ENCODE assay signal across 10 cellular contexts in genomic region chr11:44566559-44566949, GRCh38. TPM values are rescaled to one million over a fixed set of nuclear protein-coding genes. Genes with fewer than 3 reads are reported as not detected.
A peak's percentile ranks its signal among the peaks of the same experiment; 100 is the strongest.
DNase-seq lines count a peak whose midpoint lies in the region; ATAC-seq and TF ChIP-seq lines count a peak whose summit lies in the region.
"Had no signal": no experiment of that assay in that cellular context is flagged by ENCODE, and none has a peak within 500 bp of the region (broad histone marks: within the 10 kb centered on the region; RNA-seq: fewer than 3 reads in every experiment).

No MANE protein-coding gene starts in this region.

- H3K9me3 ChIP-seq in Caco-2: no peaks in the 10 kb centered on the region

- no peaks in the 10 kb centered on the region; the same call in 1 of the 2 replicates for H3K27me3 ChIP-seq in Caco-2 (replicated peaks; ENCODE audit: control insufficient read depth, insufficient read depth, low read length)

- H3K36me3 ChIP-seq in Caco-2 (ENCODE audit: control insufficient read depth, insufficient read depth, low read length): no peaks in the 10 kb centered on the region

- BruUV-seq in Caco-2 (replicated peaks; lab: Mats Ljungman, UMichigan): no TSS peak

- DNase-seq in Caco-2 (no peak), NB4 (ENCODE audit: low read depth) (no peak), neural crest cell (ENCODE audit: low read depth, low spot score) (no peak), GF-D8 (lab: John Stamatoyannopoulos, UW) (no peak), NCI-H524 (lab: John Stamatoyannopoulos, UW) (no peak), cortex of kidney (lab: John Stamatoyannopoulos, UW) (no peak)
- DNase-seq in central memory CD8-positive, alpha-beta T cell (ENCODE audit: low spot score in 2 of 2): no peak
- DNase-seq: dermis blood vessel endothelial cell, NCI-H1048 had no signal

- POLR2A ChIA-PET in Caco-2 (lab: Charles Lee): no interaction called here

- H3K4me3 Mint-ChIP-seq in Caco-2 (ENCODE audit: unreplicated experiment) (peak overlapping the region; percentile 72), neural crest cell (peak overlapping the region; percentile 66)
- peak overlapping the region; percentile 81 for H3K4me3 Mint-ChIP-seq in central memory CD8-positive, alpha-beta T cell

- H3K36me3 Mint-ChIP-seq in Caco-2 (ENCODE audit: insufficient read depth, unreplicated experiment) (no peaks in the 10 kb centered on the region), neural crest cell (ENCODE audit: low read depth) (no peaks in the 10 kb centered on the region)
- peaks cover 21% of the 10 kb centered on the region for H3K36me3 Mint-ChIP-seq in central memory CD8-positive, alpha-beta T cell (ENCODE audit: insufficient read depth)

- no peak for TF ChIP-seq CTCF in Caco-2 (IDR thresholded peaks at IDR 0.05; ENCODE audit: insufficient read depth in 1 of 2, low read depth in 1 of 2, low read length in 1 of 2, severe bottlenecking in 1 of 2, unreplicated experiment in 1 of 2)
- no peak for TF ChIP-seq CTCF in NB4 (IDR thresholded peaks at IDR 0.05; ENCODE audit: low read depth, low read length)
- no peak for TF ChIP-seq CTCF in neural crest cell (conservative IDR thresholded peaks at IDR 0.05)

- CTCF ChIA-PET in Caco-2 (lab: Charles Lee): no interaction called here

- peaks cover 4% of the 10 kb centered on the region for H3K27me3 Mint-ChIP-seq in Caco-2 (ENCODE audit: insufficient read depth, unreplicated experiment)
- no peaks in the 10 kb centered on the region for H3K27me3 Mint-ChIP-seq in central memory CD8-positive, alpha-beta T cell
- H3K27me3 Mint-ChIP-seq in neural crest cell (ENCODE audit: low read depth): peaks cover 16% of the 10 kb centered on the region

- no peak overlapping the region for H3K4me3 ChIP-seq in Caco-2 (ENCODE audit: low read depth, low read length)
- peak overlapping the region; percentile 89 for H3K4me3 ChIP-seq in NB4 (ENCODE audit: low read depth, low read length)

- H3K4me1 Mint-ChIP-seq in Caco-2 (ENCODE audit: low read depth, unreplicated experiment) (no peaks in the 10 kb centered on the region), neural crest cell (peaks cover 47% of the 10 kb centered on the region)
- H3K4me1 Mint-ChIP-seq in central memory CD8-positive, alpha-beta T cell: peaks cover 59% of the 10 kb centered on the region

- H3K9me3 Mint-ChIP-seq in Caco-2 (ENCODE audit: unreplicated experiment) (no peaks in the 10 kb centered on the region), neural crest cell (no peaks in the 10 kb centered on the region)
- peaks cover 5% of the 10 kb centered on the region for H3K9me3 Mint-ChIP-seq in central memory CD8-positive, alpha-beta T cell

- no peaks in the 10 kb centered on the region for H3K4me1 ChIP-seq in Caco-2

- H3K27ac Mint-ChIP-seq in Caco-2 (ENCODE audit: unreplicated experiment) (no peak overlapping the region), neural crest cell (ENCODE audit: unreplicated experiment) (no peak overlapping the region)
- H3K27ac Mint-ChIP-seq in central memory CD8-positive, alpha-beta T cell (ENCODE audit: low read depth): peak overlapping the region; percentile 77

- intact Hi-C loops in Caco-2 (cut with micrococcal nuclease; ENCODE audit: unreplicated experiment): no loop called here

- ATAC-seq in central memory CD8-positive, alpha-beta T cell (replicated peaks; ENCODE audit: extremely low read depth, poor library complexity, severe bottlenecking): no peak
- no peak for ATAC-seq in GM19035 (IDR thresholded peaks at IDR 0.05; ENCODE audit: unreplicated experiment)

- TF ChIP-seq POLR2A in NB4 (IDR thresholded peaks at IDR 0.05; ENCODE audit: extremely low read depth, insufficient read length): no peak

RNA-seq across cellular contexts. Expression of gene CD82, which starts 1.1 kb away (rescaled TPM):
- 3.7 and 4.3 TPM in 2 replicates for total RNA-seq in Caco-2 (2022)
- 10.3 and 14.1 TPM in 2 replicates for total RNA-seq in neural crest cell
